In genomic region chr22:20813056-20813455, GRCh38 we compare ENCODE assay signal across 38 cellular contexts. TPM values are rescaled to one million over a fixed set of nuclear protein-coding genes. Genes with fewer than 3 reads are reported as not detected.
"Had no signal": no experiment of that assay in that cellular context is flagged by ENCODE, and none has a peak within 500 bp of the region (broad histone marks: within the 10 kb centered on the region; RNA-seq: fewer than 3 reads in every experiment).

No MANE protein-coding gene starts in this region.

- H3K4me3 Mint-ChIP-seq: activated CD4-positive, alpha-beta memory T cell treated with anti-CD3 and anti-CD28 coated beads, Interleukin-2, amount 10 ng/mL, durations not matched to agents 7 days and 5 days; activated CD4-positive, alpha-beta T cell treated with anti-CD3 and anti-CD28 coated beads for 36 hours; activated CD4-positive, alpha-beta T cell treated with anti-CD3 and anti-CD28 coated beads, Interleukin-2, amount 10 ng/mL, durations not matched to agents 7 days and 5 days; activated CD8-positive, alpha-beta memory T cell treated with anti-CD3 and anti-CD28 coated beads, Interleukin-2, amount 10 ng/mL, durations not matched to agents 7 days and 5 days; activated naive CD4-positive, alpha-beta T cell treated with anti-CD3 and anti-CD28 coated beads, Interleukin-2, amount 50 U/mL, for 24 hours; activated naive CD8-positive, alpha-beta T cell; activated naive CD8-positive, alpha-beta T cell treated with anti-CD3 and anti-CD28 coated beads, Interleukin-2, amount 10 ng/mL, durations not matched to agents 7 days and 5 days; activated naive CD8-positive, alpha-beta T cell treated with anti-CD3 and anti-CD28 coated beads, Interleukin-2, amount 50 U/mL, for 24 hours; activated T-cell treated with anti-CD3 and anti-CD28 coated beads, Interleukin-2, amount 50 U/mL, for 24 hours; brain; central memory CD8-positive, alpha-beta T cell; T-helper 1 cell treated with Interleukin-12 subunit alpha and Interleukin-12 subunit beta and Interleukin-4 antibody, amounts not matched to agents 30 μg/mL and 1 μg/mL, for 36 hours; T-helper 2 cell treated with Interferon-gamma antibody and Interleukin-4, amounts not matched to agents 5 μg/mL and 100 μg/mL, for 36 hours; WTC11 had no signal

- H3K4me3 ChIP-seq: ascending aorta, cardiac muscle cell had no signal

- H3K27ac ChIP-seq: ascending aorta, cardiac muscle cell, WERI-Rb-1 had no signal

- H3K27me3 ChIP-seq: ascending aorta, cardiac muscle cell had no signal

- FAIRE-seq: bronchial epithelial cell, TTC549 had no signal

- H3K27ac Mint-ChIP-seq: activated CD4-positive, alpha-beta memory T cell treated with anti-CD3 and anti-CD28 coated beads, Interleukin-2, amount 10 ng/mL, durations not matched to agents 7 days and 5 days; activated CD4-positive, alpha-beta T cell treated with anti-CD3 and anti-CD28 coated beads for 36 hours; activated CD4-positive, alpha-beta T cell treated with anti-CD3 and anti-CD28 coated beads, Interleukin-2, amount 10 ng/mL, durations not matched to agents 7 days and 5 days; activated CD8-positive, alpha-beta memory T cell treated with anti-CD3 and anti-CD28 coated beads, Interleukin-2, amount 10 ng/mL, durations not matched to agents 7 days and 5 days; activated naive CD4-positive, alpha-beta T cell treated with anti-CD3 and anti-CD28 coated beads, Interleukin-2, amount 50 U/mL, for 24 hours; activated naive CD8-positive, alpha-beta T cell; activated T-helper 2 cell treated with anti-CD3 and anti-CD28 coated beads, Interferon-gamma antibody, Interleukin-2, Interleukin-4, amounts not matched to agents 10 μg/mL and 5 μg/mL and 100 μg/mL, durations not matched to agents 14 hours and 24 hours and 36 hours; brain; T-helper 1 cell treated with Interleukin-12 subunit alpha and Interleukin-12 subunit beta and Interleukin-4 antibody, amounts not matched to agents 30 μg/mL and 1 μg/mL, for 36 hours; T-helper 2 cell treated with Interferon-gamma antibody and Interleukin-4, amounts not matched to agents 5 μg/mL and 100 μg/mL, for 36 hours; WTC11 had no signal

- H3K9me3 Mint-ChIP-seq: activated CD4-positive, alpha-beta memory T cell treated with anti-CD3 and anti-CD28 coated beads, Interleukin-2, amount 10 ng/mL, durations not matched to agents 7 days and 5 days; activated CD4-positive, alpha-beta T cell treated with anti-CD3 and anti-CD28 coated beads, Interleukin-2, amount 10 ng/mL, durations not matched to agents 7 days and 5 days; activated naive CD4-positive, alpha-beta T cell treated with anti-CD3 and anti-CD28 coated beads, Interleukin-2, amount 50 U/mL, for 24 hours; activated naive CD8-positive, alpha-beta T cell treated with anti-CD3 and anti-CD28 coated beads, Interleukin-2, amount 10 ng/mL, durations not matched to agents 7 days and 5 days; activated naive CD8-positive, alpha-beta T cell treated with anti-CD3 and anti-CD28 coated beads, Interleukin-2, amount 50 U/mL, for 24 hours; activated T-cell treated with anti-CD3 and anti-CD28 coated beads, Interleukin-2, amount 50 U/mL, for 24 hours; activated T-helper 2 cell treated with anti-CD3 and anti-CD28 coated beads, Interferon-gamma antibody, Interleukin-2, Interleukin-4, amounts not matched to agents 10 μg/mL and 5 μg/mL and 100 μg/mL, durations not matched to agents 14 hours and 24 hours and 36 hours; brain; central memory CD8-positive, alpha-beta T cell; T-helper 1 cell treated with Interleukin-12 subunit alpha and Interleukin-12 subunit beta and Interleukin-4 antibody, amounts not matched to agents 30 μg/mL and 1 μg/mL, for 36 hours; T-helper 2 cell treated with Interferon-gamma antibody and Interleukin-4, amounts not matched to agents 5 μg/mL and 100 μg/mL, for 36 hours; WTC11 had no signal

- ATAC-seq: activated CD4-positive, alpha-beta T cell treated with anti-CD3 and anti-CD28 coated beads for 36 hours; activated CD4-positive, CD25-positive, alpha-beta regulatory T cell treated with anti-CD3 and anti-CD28 coated beads, Interleukin-2, amount 50 U/mL, for 24 hours; activated CD8-positive, alpha-beta memory T cell treated with anti-CD3 and anti-CD28 coated beads, Interleukin-2, amount 10 ng/mL, durations not matched to agents 7 days and 5 days; activated naive CD8-positive, alpha-beta T cell treated with anti-CD3 and anti-CD28 coated beads, Interleukin-2, amount 50 U/mL, for 24 hours; WTC11 had no signal

- DNase-seq: activated CD4-positive, alpha-beta memory T cell treated with anti-CD3 and anti-CD28 coated beads, Interleukin-2, amount 10 ng/mL, durations not matched to agents 7 days and 5 days; activated CD4-positive, alpha-beta T cell treated with anti-CD3 and anti-CD28 coated beads for 1 hour; activated CD4-positive, alpha-beta T cell treated with anti-CD3 and anti-CD28 coated beads for 36 hours; activated CD4-positive, alpha-beta T cell treated with anti-CD3 and anti-CD28 coated beads for 48 hours; activated CD4-positive, alpha-beta T cell treated with anti-CD3 and anti-CD28 coated beads, Interleukin-2, amount 10 ng/mL, durations not matched to agents 7 days and 5 days; activated CD4-positive, alpha-beta T cell treated with anti-CD3 and anti-CD28 coated beads, Interleukin-2, amount 50 U/mL, for 48 hours; activated CD4-positive, CD25-positive, alpha-beta regulatory T cell; activated CD8-positive, alpha-beta memory T cell treated with anti-CD3 and anti-CD28 coated beads for 24 hours; activated CD8-positive, alpha-beta memory T cell treated with anti-CD3 and anti-CD28 coated beads, Interleukin-2, amount 10 ng/mL, durations not matched to agents 7 days and 5 days; activated CD8-positive, alpha-beta memory T cell treated with anti-CD3 and anti-CD28 coated beads, Interleukin-2, amount 50 U/mL, for 48 hours; activated effector memory CD4-positive, alpha-beta T cell treated with Interleukin-2 at 50 U/mL for 16 hours; activated gamma-delta T cell; activated naive CD4-positive, alpha-beta T cell treated with Interleukin-2 at 50 U/mL for 16 hours; activated naive CD8-positive, alpha-beta T cell treated with anti-CD3 and anti-CD28 coated beads, Interleukin-2, amount 10 ng/mL, durations not matched to agents 7 days and 5 days; activated naive CD8-positive, alpha-beta T cell treated with anti-CD3 and anti-CD28 coated beads, Interleukin-2, amount 50 U/mL, for 24 hours; activated T-cell treated with anti-CD3 and anti-CD28 coated beads, Interleukin-2, amount 50 U/mL, for 24 hours; activated T-cell treated with anti-CD3 and anti-CD28 coated beads, Interleukin-2, amount 50 U/mL, for 48 hours; amygdala; anterior cingulate cortex; caudate nucleus; SW 1271; T-helper 1 cell; T-helper 2 cell; T-helper 9 cell; WERI-Rb-1 had no signal

- H3K4me1 ChIP-seq: ascending aorta had no signal

- H3K27me3 Mint-ChIP-seq: activated CD4-positive, alpha-beta memory T cell treated with anti-CD3 and anti-CD28 coated beads, Interleukin-2, amount 10 ng/mL, durations not matched to agents 7 days and 5 days; activated CD4-positive, alpha-beta T cell treated with anti-CD3 and anti-CD28 coated beads for 36 hours; activated CD4-positive, alpha-beta T cell treated with anti-CD3 and anti-CD28 coated beads, Interleukin-2, amount 10 ng/mL, durations not matched to agents 7 days and 5 days; activated CD8-positive, alpha-beta memory T cell treated with anti-CD3 and anti-CD28 coated beads, Interleukin-2, amount 10 ng/mL, durations not matched to agents 7 days and 5 days; activated naive CD4-positive, alpha-beta T cell treated with anti-CD3 and anti-CD28 coated beads, Interleukin-2, amount 50 U/mL, for 24 hours; activated naive CD8-positive, alpha-beta T cell; activated naive CD8-positive, alpha-beta T cell treated with anti-CD3 and anti-CD28 coated beads, Interleukin-2, amount 10 ng/mL, durations not matched to agents 7 days and 5 days; activated naive CD8-positive, alpha-beta T cell treated with anti-CD3 and anti-CD28 coated beads, Interleukin-2, amount 50 U/mL, for 24 hours; activated T-cell treated with anti-CD3 and anti-CD28 coated beads, Interleukin-2, amount 50 U/mL, for 24 hours; brain; central memory CD8-positive, alpha-beta T cell had no signal

- H3K9me3 ChIP-seq: ascending aorta had no signal

- H3K4me1 Mint-ChIP-seq: brain, WTC11 had no signal

RNA-seq across cellular contexts. Expression of gene SERPIND1, which starts 39.1 kb away (rescaled TPM):
- total RNA-seq: activated CD4-positive, alpha-beta memory T cell treated with anti-CD3 and anti-CD28 coated beads, Interleukin-2, amount 10 ng/mL, durations not matched to agents 7 days and 5 days; activated CD4-positive, alpha-beta T cell treated with anti-CD3 and anti-CD28 coated beads for 36 hours; activated CD4-positive, alpha-beta T cell treated with anti-CD3 and anti-CD28 coated beads, Interleukin-2, amount 10 ng/mL, durations not matched to agents 7 days and 5 days; activated CD8-positive, alpha-beta memory T cell treated with anti-CD3 and anti-CD28 coated beads, Interleukin-2, amount 10 ng/mL, durations not matched to agents 7 days and 5 days; activated naive CD8-positive, alpha-beta T cell treated with anti-CD3 and anti-CD28 coated beads, Interleukin-2, amount 10 ng/mL, durations not matched to agents 7 days and 5 days; activated T-helper 2 cell treated with anti-CD3 and anti-CD28 coated beads, Interferon-gamma antibody, Interleukin-2, Interleukin-4, amounts not matched to agents 10 μg/mL and 5 μg/mL and 100 μg/mL, durations not matched to agents 14 hours and 24 hours and 36 hours; ascending aorta; bronchial epithelial cell had no signal
